In genomic region chr9:132295181-132295580, GRCh38 we compare ENCODE assay signal across 1 cellular context.
TF ChIP-seq lines count a peak whose summit lies in the region.

No MANE protein-coding gene starts in this region.

TF ChIP-seq in GM23338, 12 proteins besides CTCF, POLR2A, EP300 and RAD21 (continued from another document):
- TF ChIP-seq ZNF462 (CRISPR knock-in tag; IDR thresholded peaks at IDR 0.05) = no peak
- no peak for TF ChIP-seq JUNB (IDR thresholded peaks at IDR 0.05; ENCODE audit: unreplicated experiment)
- TF ChIP-seq REST (IDR thresholded peaks at IDR 0.05; ENCODE audit: unreplicated experiment) = no peak
- TF ChIP-seq ETS1 (IDR thresholded peaks at IDR 0.05) = no peak
- no peak for TF ChIP-seq CREB1 (CRISPR knock-in tag; IDR thresholded peaks at IDR 0.05; ENCODE audit: low read depth)
